Comparison of ENCODE assay signal across 28 cellular contexts in genomic region chr11:124470516-124471231, GRCh38. TPM values are rescaled to one million over a fixed set of nuclear protein-coding genes. Genes with fewer than 3 reads are reported as not detected.
DNase-seq lines count a peak whose midpoint lies in the region; ATAC-seq and TF ChIP-seq lines count a peak whose summit lies in the region.
"Had no signal": no experiment of that assay in that cellular context is flagged by ENCODE, and none has a peak within 500 bp of the region (broad histone marks: within the 10 kb centered on the region; RNA-seq: fewer than 3 reads in every experiment).

No MANE protein-coding gene starts in this region.

- DNase-seq in endothelial cell (ENCODE audit: low spot score) (peak; percentile 38), left ventricle myocardium superior (no peak), sciatic nerve (ENCODE audit: low spot score) (no peak), HuH-7.5 (ENCODE audit: low spot score) (no peak), GM19240 (ENCODE audit: insufficient read length, low spot score) (no peak)
- no peak for DNase-seq in activated naive CD4-positive, alpha-beta T cell treated with anti-CD3 and anti-CD28 coated beads, Interleukin-2, amount 50 U/mL, for 72 hours (ENCODE audit: low spot score in 2 of 2)
- no peak for DNase-seq in stimulated activated CD4-positive, alpha-beta T cell treated with anti-CD3 and anti-CD28 coated beads, Interleukin-4, amount 100 ng/mL, for 4 hours
- DNase-seq: activated CD4-positive, CD25-positive, alpha-beta regulatory T cell; activated naive CD4-positive, alpha-beta T cell; Calu3; cerebellar nuclear complex; DMS79; GF-D8; head of caudate nucleus; mammary epithelial cell; NCI-H1092; NCI-H1694; NCI-H510A treated with DMSO at 0.1 percent for 48 hours; nephron progenitor cell; SK-N-SH; stimulated activated CD4-positive, alpha-beta T cell treated with anti-CD3 and anti-CD28 coated beads, Interleukin-1b, Interleukin-23, amount 100 ng/mL, for 48 hours; stimulated activated naive CD8-positive, alpha-beta T cell treated with anti-CD3 and anti-CD28 coated beads, Interleukin-15, Interleukin-2, amounts not matched to agents 100 U/mL and 50 U/mL, for 24 hours had no signal

- no peak overlapping the region for H3K4me3 Mint-ChIP-seq in endothelial cell (ENCODE audit: unreplicated experiment)
- H3K4me3 Mint-ChIP-seq: nephron progenitor cell; T-helper 1 cell treated with Interleukin-12 subunit alpha and Interleukin-12 subunit beta and Interleukin-4 antibody, amounts not matched to agents 30 μg/mL and 1 μg/mL, for 36 hours had no signal

- TF ChIP-seq CTCF in endothelial cell (IDR thresholded peaks at IDR 0.05; ENCODE audit: unreplicated experiment), result no peak

- no peaks in the 10 kb centered on the region for H3K36me3 Mint-ChIP-seq in endothelial cell (ENCODE audit: low read depth, unreplicated experiment)
- no peaks in the 10 kb centered on the region for H3K36me3 Mint-ChIP-seq in activated naive CD4-positive, alpha-beta T cell treated with anti-CD3 and anti-CD28 coated beads, Interleukin-2, amount 50 U/mL, for 72 hours

- H3K4me1 Mint-ChIP-seq in endothelial cell (ENCODE audit: unreplicated experiment), result peaks cover 65% of the 10 kb centered on the region

- intact Hi-C loops in left ventricle myocardium superior (cut with micrococcal nuclease) (loop anchor here (2.0 kb wide), 1 partner anchor 66 kb away; no protein-coding TSS in a partner anchor), sciatic nerve (cut with DNase I) (no loop called here)

- peak overlapping the region; percentile 97 for H3K27ac Mint-ChIP-seq in endothelial cell (ENCODE audit: unreplicated experiment)
- no peak overlapping the region for H3K27ac Mint-ChIP-seq in activated naive CD4-positive, alpha-beta T cell treated with anti-CD3 and anti-CD28 coated beads, Interleukin-2, amount 50 U/mL, for 72 hours
- H3K27ac Mint-ChIP-seq: T-helper 1 cell treated with Interleukin-12 subunit alpha and Interleukin-12 subunit beta and Interleukin-4 antibody, amounts not matched to agents 30 μg/mL and 1 μg/mL, for 36 hours had no signal

- ATAC-seq in left ventricle myocardium superior (peak; percentile 72), sciatic nerve (peak; percentile 36)
- ATAC-seq in activated naive CD4-positive, alpha-beta T cell treated with anti-CD3 and anti-CD28 coated beads, Interleukin-2, amount 50 U/mL, for 72 hours, result no peak
- ATAC-seq: stimulated activated naive CD8-positive, alpha-beta T cell treated with anti-CD3 and anti-CD28 coated beads, Interleukin-15, Interleukin-2, amounts not matched to agents 100 U/mL and 50 U/mL, for 24 hours had no signal

- peaks cover 4% of the 10 kb centered on the region for H3K27me3 Mint-ChIP-seq in endothelial cell (ENCODE audit: unreplicated experiment)

- H3K9me3 Mint-ChIP-seq in endothelial cell (ENCODE audit: unreplicated experiment), result no peaks in the 10 kb centered on the region
- no peaks in the 10 kb centered on the region for H3K9me3 Mint-ChIP-seq in activated naive CD4-positive, alpha-beta T cell treated with anti-CD3 and anti-CD28 coated beads, Interleukin-2, amount 50 U/mL, for 72 hours
- H3K9me3 Mint-ChIP-seq: nephron progenitor cell; T-helper 1 cell treated with Interleukin-12 subunit alpha and Interleukin-12 subunit beta and Interleukin-4 antibody, amounts not matched to agents 30 μg/mL and 1 μg/mL, for 36 hours had no signal

TF ChIP-seq in PFSK-1, 5 proteins besides CTCF, POLR2A, EP300 and RAD21:
- peak; percentile 68 for TF ChIP-seq FOXP2 (optimal IDR thresholded peaks at IDR 0.05; ENCODE audit: borderline replicate concordance, extremely low read depth, extremely low read length, insufficient read depth)
- peak; percentile 45; the same call in 1 of the 2 replicates for TF ChIP-seq POLR2AphosphoS5 (IDR thresholded peaks at IDR 0.05; ENCODE audit: low read depth, low read length)
- TF ChIP-seq TAF1 (IDR thresholded peaks at IDR 0.05; ENCODE audit: borderline replicate concordance, insufficient read depth, low read length), result 0 out of 2 replicates have a peak, but pooled peaks have one; percentile 39
- TF ChIP-seq REST (IDR thresholded peaks at IDR 0.05; ENCODE audit: insufficient read depth in 1 of 2, low read depth in 2 of 2, low read length in 2 of 2), result peak in 1 of 2 experiments; percentile 21; a peak in 1 of 4 replicates
- TF ChIP-seq SIN3A (IDR thresholded peaks at IDR 0.05; ENCODE audit: borderline replicate concordance, insufficient read depth, low read length), result no peak
TF ChIP-seq in PFSK-1: peak in this region for 4.

RNA-seq across cellular contexts. Expression of gene OR8B8, which starts 25.2 kb away (rescaled TPM):
- polyA plus RNA-seq in PFSK-1 (2012; ENCODE audit: insufficient read length, low read depth), result not detected
- 0.28 TPM for total RNA-seq in endothelial cell (ENCODE audit: unreplicated experiment)
- total RNA-seq in left ventricle myocardium superior, result not detected
- total RNA-seq in sciatic nerve, result not detected
- total RNA-seq in activated naive CD4-positive, alpha-beta T cell treated with anti-CD3 and anti-CD28 coated beads, Interleukin-2, amount 50 U/mL, for 72 hours, result not detected
- total RNA-seq: Calu3, mammary epithelial cell, mucosa of gallbladder, osteocyte, thoracic aorta, urinary bladder had no signal
- polyA plus RNA-seq: mammary epithelial cell, SK-N-SH, urinary bladder had no signal

RNA-seq across cellular contexts. Expression of gene OR8B4, which starts 46.0 kb away (rescaled TPM):
- not detected for polyA plus RNA-seq in PFSK-1 (2012; ENCODE audit: insufficient read length, low read depth)
- not detected for total RNA-seq in endothelial cell (ENCODE audit: unreplicated experiment)
- not detected for total RNA-seq in left ventricle myocardium superior
- total RNA-seq in sciatic nerve, result not detected
- not detected for total RNA-seq in activated naive CD4-positive, alpha-beta T cell treated with anti-CD3 and anti-CD28 coated beads, Interleukin-2, amount 50 U/mL, for 72 hours
- total RNA-seq: Calu3, mammary epithelial cell, mucosa of gallbladder, osteocyte, thoracic aorta, urinary bladder had no signal
- polyA plus RNA-seq: mammary epithelial cell, SK-N-SH, urinary bladder had no signal

Comparison
In these comparisons a context has a peak if more than half of its experiments do, and no peak if none do; other contexts are left out.
1. ATAC-seq: peak in left ventricle myocardium superior (single experiment) and sciatic nerve (single experiment); none in activated naive CD4-positive, alpha-beta T cell treated with anti-CD3 and anti-CD28 coated beads, Interleukin-2, amount 50 U/mL, for 72 hours (0 of 2).